8 cellular contexts compared by ENCODE assay signal in genomic region chr1:64823691-64824476, GRCh38.
DNase-seq lines count a peak whose midpoint lies in the region; ATAC-seq and TF ChIP-seq lines count a peak whose summit lies in the region.

No MANE protein-coding gene starts in this region.

- WGBS in lung, 2 donors: 38 to 58% methylated on average over 11 of the region's 11 CpGs

- intact Hi-C loops in dorsolateral prefrontal cortex (cut with DNase I): loop anchor here (2.0 to 10.0 kb wide), 3 partner anchors 137 to 555 kb away; partner anchors contain the start of gene JAK1 (in 1 of the 2)

- H3K27me3 ChIP-seq in dorsolateral prefrontal cortex (no peaks in the 10 kb centered on the region), lung (ENCODE audit: control insufficient read depth, insufficient read depth) (no peaks in the 10 kb centered on the region)

- peak overlapping the region in 30 of 59 donors; percentile 4 to 43 (median 25) for H3K4me3 ChIP-seq in dorsolateral prefrontal cortex
- no peak overlapping the region for H3K4me3 ChIP-seq in lung

- peaks cover 0 to 6% of the 10 kb centered on the region in 2 donors for H3K36me3 ChIP-seq in lung (ENCODE audit: control insufficient read depth in 2 of 2, insufficient read depth in 2 of 2, low read length in 2 of 2)

- TF ChIP-seq CTCF in dorsolateral prefrontal cortex (IDR thresholded peaks at IDR 0.05 in 54 of 56, conservative IDR thresholded peaks at IDR 0.05 in 2 of 56; ENCODE audit: low read depth in 1 of 56, partially characterized antibody in 56 of 56): peak; percentile 82 to 99 (median 94)
- TF ChIP-seq CTCF in lung (IDR thresholded peaks at IDR 0.05; ENCODE audit: control extremely low read depth, extremely low read depth): peak; percentile 70

- H3K4me1 ChIP-seq in lung (ENCODE audit: control insufficient read depth in 2 of 2, insufficient read depth in 2 of 2, low read length in 2 of 2): no peaks in the 10 kb centered on the region

- ATAC-seq in HG03103 (IDR thresholded peaks at IDR 0.05; ENCODE audit: low read depth, unreplicated experiment) (peak; percentile 70), lung (ENCODE audit: insufficient read depth, low FRiP score) (peak; percentile 68), HG03521 (IDR thresholded peaks at IDR 0.05; ENCODE audit: unreplicated experiment) (no peak)

- H3K27ac ChIP-seq in dorsolateral prefrontal cortex (peak overlapping the region in 7 of 59 donors; percentile 8 to 54 (median 25)), lung (ENCODE audit: low read depth in 1 of 2, low read length in 1 of 2) (no peak overlapping the region)

- DNase-seq in Daoy (ENCODE audit: low read depth) (peak; percentile 68), NCI-H446 treated with DMSO at 0.1 percent for 48 hours (lab: John Stamatoyannopoulos, UW) (peak; percentile 68), dorsolateral prefrontal cortex (peak in 7 of 10 donors; percentile 45 to 83 (median 56)), lung (ENCODE audit: low spot score) (peak; percentile 62)
- DNase-seq in activated CD4-positive, alpha-beta T cell treated with anti-CD3 and anti-CD28 coated beads for 4 hours: peak; percentile 57 to 70
- peak; percentile 16 for DNase-seq in stimulated activated CD8-positive, alpha-beta memory T cell treated with anti-CD3 and anti-CD28 coated beads, Interleukin-12 subunit alpha, Interleukin-12 subunit beta, amount 100 ng/mL, for 24 hours (ENCODE audit: extremely low read depth)

- H3K9me3 ChIP-seq in lung (ENCODE audit: control insufficient read depth in 2 of 2, insufficient read depth in 1 of 2, low read length in 1 of 2): no peaks in the 10 kb centered on the region

Comparison
In these comparisons a context has a peak if more than half of its experiments do, and no peak if none do; other contexts are left out.
1. DNase-seq: peak in every context shown above with its lines; median percentile 68 in Daoy; 68 in NCI-H446 treated with DMSO at 0.1 percent for 48 hours; 64 in activated CD4-positive, alpha-beta T cell treated with anti-CD3 and anti-CD28 coated beads for 4 hours; 62 in lung; 56 in dorsolateral prefrontal cortex; 16 in stimulated activated CD8-positive, alpha-beta memory T cell treated with anti-CD3 and anti-CD28 coated beads, Interleukin-12 subunit alpha, Interleukin-12 subunit beta, amount 100 ng/mL, for 24 hours.